10 cellular contexts compared by ENCODE assay signal in the genomic region with DNA sequence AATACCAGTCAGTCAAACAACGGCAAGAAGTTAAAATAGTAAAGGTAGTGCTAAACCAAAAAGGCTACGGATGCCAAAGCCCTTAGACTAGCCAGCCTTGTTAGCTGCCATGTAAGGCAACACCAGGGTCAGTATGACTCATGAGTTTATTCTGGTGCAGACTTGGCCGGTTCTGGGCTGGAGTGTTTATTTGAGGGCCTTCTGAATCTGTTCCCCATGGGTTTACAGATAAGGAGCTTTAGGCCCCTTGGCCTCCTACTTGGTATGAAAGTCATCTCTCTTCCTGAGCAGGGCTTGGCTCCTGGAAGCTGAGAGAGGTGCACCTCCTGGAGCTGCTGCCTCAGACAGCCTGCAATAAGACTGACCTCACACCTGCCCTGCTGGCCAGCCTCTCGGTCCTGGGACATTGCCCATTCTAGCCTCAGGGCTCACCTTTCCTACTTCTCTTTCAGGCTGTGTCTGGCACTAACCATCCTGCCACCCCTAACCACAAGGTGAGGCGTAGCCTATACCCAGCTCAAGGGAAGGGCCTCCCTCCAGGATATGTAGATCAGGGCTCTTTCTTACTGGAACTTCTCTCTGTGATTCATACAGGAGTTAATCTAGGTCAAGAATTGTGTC. TPM values are rescaled to one million over a fixed set of nuclear protein-coding genes. Genes with fewer than 3 reads are reported as not detected.
A peak's percentile ranks its signal among the peaks of the same experiment; 100 is the strongest.
DNase-seq lines count a peak whose midpoint lies in the region; ATAC-seq, FAIRE-seq and TF ChIP-seq lines count a peak whose summit lies in the region.
"Had no signal": no experiment of that assay in that cellular context is flagged by ENCODE, and none has a peak within 500 bp of the region (broad histone marks: within the 10 kb centered on the region; RNA-seq: fewer than 3 reads in every experiment).

No MANE protein-coding gene starts in this region.

- H2BK120ac ChIP-seq in mesendoderm (ENCODE audit: low read depth, low read length), result no peak overlapping the region

- no peak overlapping the region for H4K8ac ChIP-seq in mesendoderm (ENCODE audit: low read depth, low read length)

- H2BK15ac ChIP-seq in mesendoderm (replicated peaks; ENCODE audit: low read depth), result no peak overlapping the region

- H2BK5ac ChIP-seq in mesendoderm (ENCODE audit: low read length), result no peak overlapping the region

- no peak overlapping the region for H3K18ac ChIP-seq in mesendoderm (ENCODE audit: low read length)

- H3K9ac ChIP-seq in mesendoderm (ENCODE audit: low read length), result no peak overlapping the region

- no peaks in the 10 kb centered on the region for H3K36me3 ChIP-seq in mesendoderm (ENCODE audit: control insufficient read depth, insufficient read depth, low read length)
- H3K36me3 ChIP-seq in BE2C, result no peaks in the 10 kb centered on the region

- H3K4me3 ChIP-seq in coronary artery (no peak overlapping the region), mesendoderm (ENCODE audit: low read length) (no peak overlapping the region), BE2C (ENCODE audit: low read depth, low read length) (no peak overlapping the region)

- WGBS in mesendoderm (ENCODE audit: extremely low coverage, insufficient coverage, low lambda C conversion rate), result no CpG with 5 or more reads among the region's 5 CpGs

- H3K56ac ChIP-seq in mesendoderm (ENCODE audit: low read length), result no peak overlapping the region

- no peak overlapping the region for H3K4me2 ChIP-seq in mesendoderm (ENCODE audit: low read length)

- H3K79me1 ChIP-seq in mesendoderm (ENCODE audit: low read length), result no peaks in the 10 kb centered on the region

- H2AK5ac ChIP-seq in mesendoderm (ENCODE audit: low read length), result no peak overlapping the region

- H3K9me3 ChIP-seq in BE2C, result no peaks in the 10 kb centered on the region

- H3K27ac ChIP-seq in coronary artery (peak overlapping the region; percentile 81 to 90), mesendoderm (ENCODE audit: low read depth, low read length) (peak overlapping the region; percentile 49)

- H3K79me2 ChIP-seq in mesendoderm (ENCODE audit: control insufficient read depth, insufficient read depth, low read length), result no peaks in the 10 kb centered on the region

- ATAC-seq in GM21526 (IDR thresholded peaks at IDR 0.05; ENCODE audit: low FRiP score, unreplicated experiment), result no peak
- no peak for ATAC-seq in GM18517 (IDR thresholded peaks at IDR 0.05; ENCODE audit: unreplicated experiment)
- ATAC-seq: T-cell had no signal

- H4K5ac ChIP-seq in mesendoderm (ENCODE audit: low read length), result no peak overlapping the region

- no peak overlapping the region for H3K23ac ChIP-seq in mesendoderm (ENCODE audit: low read length)

- no peak for FAIRE-seq in HTR-8/SVneo (lab: Jason Lieb, UNC)
- FAIRE-seq: D721Med had no signal

- TF ChIP-seq CTCF in AG09319 (IDR thresholded peaks at IDR 0.05; ENCODE audit: low read depth, low read length) (no peak), coronary artery (IDR thresholded peaks at IDR 0.05) (no peak), BE2C (IDR thresholded peaks at IDR 0.05; ENCODE audit: low read depth, low read length) (no peak)

- H3K4me1 ChIP-seq in mesendoderm (ENCODE audit: control insufficient read depth, low read depth, low read length) (peaks cover 7% of the 10 kb centered on the region), BE2C (no peaks in the 10 kb centered on the region)

- H3K27me3 ChIP-seq in mesendoderm (ENCODE audit: insufficient read depth, low read length, poor library complexity), result no peaks in the 10 kb centered on the region
- H3K27me3 ChIP-seq in BE2C, result peaks cover 14% of the 10 kb centered on the region

- DNase-seq in AG09319 (ENCODE audit: extremely low read depth, low read depth), result peak; percentile 66
- peak; percentile 22 for DNase-seq in HTR-8/SVneo (ENCODE audit: insufficient read length, low spot score)
- peak; percentile 85 for DNase-seq in coronary artery (ENCODE audit: low spot score)
- peak; percentile 71 for DNase-seq in mesendoderm
- DNase-seq in BE2C, result no peak
- no peak for DNase-seq in DMS153 (lab: John Stamatoyannopoulos, UW)
- DNase-seq: T-cell had no signal

- H3K4ac ChIP-seq in mesendoderm (ENCODE audit: low read depth, low read length), result no peak overlapping the region

RNA-seq across cellular contexts. Expression of gene RTP1, which starts 10.4 kb away (rescaled TPM):
- polyA plus RNA-seq in mesendoderm (2013, experiment 1 of 2), result 4.2 TPM
- polyA plus RNA-seq in mesendoderm (2013, experiment 2 of 2), result 4.3 TPM
- polyA plus RNA-seq in BE2C (2012; ENCODE audit: insufficient read depth, insufficient read length, low read depth), result not detected

RNA-seq across cellular contexts. Expression of gene RPL39L, which starts 47.6 kb away (rescaled TPM):
- 82.8 TPM for polyA plus RNA-seq in mesendoderm (2013, experiment 1 of 2)
- polyA plus RNA-seq in mesendoderm (2013, experiment 2 of 2), result 80.8 TPM
- polyA plus RNA-seq in BE2C (2012; ENCODE audit: insufficient read depth, insufficient read length, low read depth), result 21.9 TPM

Comparison
In these comparisons a context has a peak if more than half of its experiments do, and no peak if none do; other contexts are left out.
1. DNase-seq: peak in AG09319 (single experiment), HTR-8/SVneo (single experiment), coronary artery (single experiment) and mesendoderm (single experiment); none in BE2C (single experiment) and DMS153 (single experiment).